ENCODE assay signal across 8 cellular contexts in genomic region chr3:45145223-45145622, GRCh38. TPM values are rescaled to one million over a fixed set of nuclear protein-coding genes. Genes with fewer than 3 reads are reported as not detected.
A peak's percentile ranks its signal among the peaks of the same experiment; 100 is the strongest.
DNase-seq lines count a peak whose midpoint lies in the region; ATAC-seq, FAIRE-seq and TF ChIP-seq lines count a peak whose summit lies in the region.

No MANE protein-coding gene starts in this region.

- H3K9ac ChIP-seq in parathyroid adenoma = no peak overlapping the region

- H3K27ac ChIP-seq in esophagus (ENCODE audit: low read depth in 2 of 2, low read length in 1 of 2) (peak overlapping the region; percentile 85 to 95), parathyroid adenoma (no peak overlapping the region)

- H3K36me3 Mint-ChIP-seq in Calu3 (ENCODE audit: insufficient read depth, unreplicated experiment) = peaks cover 21% of the 10 kb centered on the region

- H3K4me1 ChIP-seq in esophagus (ENCODE audit: control insufficient read depth in 2 of 2, insufficient read depth in 2 of 2, low read length in 1 of 2) = peaks cover 0 to 13% of the 10 kb centered on the region in 2 donors
- H3K4me1 ChIP-seq in parathyroid adenoma = peaks cover 14% of the 10 kb centered on the region

- TSS peak; percentile 43 for BruUV-seq in Calu3 (replicated peaks; lab: Mats Ljungman, UMichigan)

- WGBS in esophagus, 2 donors = 10% methylated on average over 15 of the region's 15 CpGs

- H3K4me3 ChIP-seq in esophagus (ENCODE audit: low read depth in 1 of 2, low read length in 2 of 2) (peak overlapping the region; percentile 84 to 86), parathyroid adenoma (ENCODE audit: low read depth, low read length) (peak overlapping the region; percentile 53)

- H3K36me3 ChIP-seq in esophagus (ENCODE audit: control insufficient read depth in 2 of 2, insufficient read depth in 2 of 2, low read length in 1 of 2) = no peaks in the 10 kb centered on the region
- H3K36me3 ChIP-seq in parathyroid adenoma (ENCODE audit: control insufficient read depth, insufficient read depth, low read length) = no peaks in the 10 kb centered on the region

- ATAC-seq in HG02840 (IDR thresholded peaks at IDR 0.05; ENCODE audit: low FRiP score, unreplicated experiment) = no peak

- CTCF ChIA-PET in Calu3 (lab: Charles Lee) = interaction anchor here (0.6 to 1.8 kb wide), 3 partner anchors 22 to 74 kb away, joined by 3 to 5 read pairs (median 4); no protein-coding TSS in a partner anchor

- intact Hi-C loops in Calu3 (cut with micrococcal nuclease; ENCODE audit: unreplicated experiment) = no loop called here

- DNase-seq in Calu3 (no peak), RPMI7951 (ENCODE audit: low read depth) (peak; percentile 50), GM12891 (ENCODE audit: insufficient read length, low spot score) (no peak), NCI-H2196 (lab: John Stamatoyannopoulos, UW; ENCODE audit: unreplicated experiment) (no peak)
- DNase-seq in activated CD4-positive, CD25-positive, alpha-beta regulatory T cell treated with anti-CD3 and anti-CD28 coated beads, Interleukin-2, amount 50 U/mL, for 72 hours = no peak

- H3K4me3 Mint-ChIP-seq in Calu3 (ENCODE audit: low read depth, unreplicated experiment) = peak overlapping the region; percentile 95

- no peaks in the 10 kb centered on the region for H3K27me3 Mint-ChIP-seq in Calu3 (ENCODE audit: unreplicated experiment)

- TF ChIP-seq CTCF in Calu3 (IDR thresholded peaks at IDR 0.05; ENCODE audit: unreplicated experiment) (no peak), parathyroid adenoma (IDR thresholded peaks at IDR 0.05) (no peak)

- H3K27me3 ChIP-seq in esophagus (ENCODE audit: control insufficient read depth in 1 of 2, insufficient read depth in 2 of 2, low read length in 2 of 2) (no peaks in the 10 kb centered on the region), parathyroid adenoma (ENCODE audit: control insufficient read depth, insufficient read depth, low read length) (no peaks in the 10 kb centered on the region)

- peak overlapping the region; percentile 89 for H3K27ac Mint-ChIP-seq in Calu3 (ENCODE audit: unreplicated experiment)

- peak overlapping the region; percentile 83 for H3K4me2 ChIP-seq in parathyroid adenoma (ENCODE audit: low read length)

- H3K79me2 ChIP-seq in parathyroid adenoma = no peaks in the 10 kb centered on the region

- H3K9me3 Mint-ChIP-seq in Calu3 (ENCODE audit: low read depth, unreplicated experiment) = no peaks in the 10 kb centered on the region

- H3K9me3 ChIP-seq in esophagus (ENCODE audit: control insufficient read depth in 2 of 2, insufficient read depth in 1 of 2, low read depth in 1 of 2, low read length in 1 of 2) = no peaks in the 10 kb centered on the region
- H3K9me3 ChIP-seq in parathyroid adenoma (ENCODE audit: control insufficient read depth, low read length) = no peaks in the 10 kb centered on the region

- TF ChIP-seq POLR2A in GM12891 (IDR thresholded peaks at IDR 0.05; ENCODE audit: low read depth, low read length) = no peak

- no peak for FAIRE-seq in GM12891 (lab: Jason Lieb, UNC)

- H3K4me1 Mint-ChIP-seq in Calu3 (ENCODE audit: low read depth, unreplicated experiment) = peaks cover 16% of the 10 kb centered on the region

- no peak overlapping the region for H2AFZ ChIP-seq in parathyroid adenoma

TF ChIP-seq in GM12891, 5 proteins besides CTCF, POLR2A, EP300 and RAD21:
- TF ChIP-seq POU2F2 (IDR thresholded peaks at IDR 0.05; ENCODE audit: low read depth, low read length) (no peak), POLR2AphosphoS5 (IDR thresholded peaks at IDR 0.05; ENCODE audit: low read depth, low read length) (no peak), PAX5 (IDR thresholded peaks at IDR 0.05; ENCODE audit: insufficient read depth, low read length, severe bottlenecking) (no peak), SPI1 (IDR thresholded peaks at IDR 0.05; ENCODE audit: low read depth, low read length) (no peak), TAF1 (IDR thresholded peaks at IDR 0.05; ENCODE audit: low read depth, low read length) (no peak)

RNA-seq across cellular contexts. Expression of gene CDCP1, which starts 1.0 kb away (rescaled TPM):
- 66.4 and 66.9 TPM in 2 replicates for total RNA-seq in Calu3 (2022)
- total RNA-seq in RPMI7951 (2014; rRNA removed; shearing (Covaris generic)) = 75.6 and 78.0 TPM in 2 replicates
- 10 to 100 TPM; 21.0 to 24.3 TPM for polyA plus RNA-seq in esophagus
- polyA plus RNA-seq in GM12891 (2012; ENCODE audit: low read depth, missing spikeins) = 0.01 TPM
